Comparison of ENCODE assay signal across 16 cellular contexts in genomic region chr22:42156121-42156520, GRCh38.
"Had no signal": no experiment of that assay in that cellular context is flagged by ENCODE, and none has a peak within 500 bp of the region (broad histone marks: within the 10 kb centered on the region; RNA-seq: fewer than 3 reads in every experiment).

No MANE protein-coding gene starts in this region.

- H3K27me3 Mint-ChIP-seq: naive thymus-derived CD8-positive, alpha-beta T cell; T-helper 17 cell had no signal

- ATAC-seq: activated CD8-positive, alpha-beta T cell treated with anti-CD3 and anti-CD28 coated beads, Interleukin-2, amount 10 ng/mL, durations not matched to agents 7 days and 5 days; mucosa of descending colon; naive thymus-derived CD8-positive, alpha-beta T cell; T-helper 17 cell; WTC11 had no signal

- H3K4me1 ChIP-seq: tibial artery, uterus had no signal

- H3K27ac ChIP-seq: neutrophil, tibial artery, uterus had no signal

- DNase-seq: activated CD4-positive, alpha-beta T cell treated with anti-CD3 and anti-CD28 coated beads for 48 hours; activated CD8-positive, alpha-beta memory T cell treated with anti-CD3 and anti-CD28 coated beads, Interleukin-2, amount 50 U/mL, for 4 hours; activated CD8-positive, alpha-beta T cell treated with anti-CD3 and anti-CD28 coated beads, Interleukin-2, amount 10 ng/mL, durations not matched to agents 7 days and 5 days; activated naive CD4-positive, alpha-beta T cell treated with Interleukin-2 at 50 U/mL for 16 hours; foreskin melanocyte; head of caudate nucleus; mucosa of descending colon; retina; stimulated activated CD4-positive, alpha-beta T cell treated with anti-CD3 and anti-CD28 coated beads, Interleukin-2, amount 100 ng/mL, for 48 hours; stimulated activated naive CD4-positive, alpha-beta T cell; T-helper 17 cell; tibial artery; uterus had no signal

- H3K27ac Mint-ChIP-seq: activated CD8-positive, alpha-beta T cell treated with anti-CD3 and anti-CD28 coated beads, Interleukin-2, amount 10 ng/mL, durations not matched to agents 7 days and 5 days; T-helper 17 cell; WTC11 had no signal

- H3K36me3 ChIP-seq: uterus had no signal

- H3K4me3 ChIP-seq: mucosa of descending colon, tibial artery, uterus had no signal

- H3K9me3 ChIP-seq: mucosa of descending colon, neutrophil, tibial artery, uterus had no signal

- H3K9me3 Mint-ChIP-seq: naive thymus-derived CD8-positive, alpha-beta T cell; WTC11 had no signal

- H3K27me3 ChIP-seq: neutrophil, tibial artery, uterus had no signal

- H3K4me1 Mint-ChIP-seq: naive thymus-derived CD8-positive, alpha-beta T cell; WTC11 had no signal

- H3K4me3 Mint-ChIP-seq: activated CD8-positive, alpha-beta T cell treated with anti-CD3 and anti-CD28 coated beads, Interleukin-2, amount 10 ng/mL, durations not matched to agents 7 days and 5 days; naive thymus-derived CD8-positive, alpha-beta T cell; T-helper 17 cell; WTC11 had no signal
